Comparison of ENCODE assay signal across 8 cellular contexts in genomic region chr5:54867310-54867944, GRCh38.
DNase-seq lines count a peak whose midpoint lies in the region; ATAC-seq and TF ChIP-seq lines count a peak whose summit lies in the region.

No MANE protein-coding gene starts in this region.

- intact Hi-C loops in left colon (cut with DNase I, micrococcal nuclease), result no loop called here

- no peak overlapping the region for H3K4me2 ChIP-seq in SK-N-SH

- H3K27me3 ChIP-seq in SK-N-SH (ENCODE audit: insufficient read depth), result peaks cover 43% of the 10 kb centered on the region; the same call in 1 of the 2 replicates

- peak; percentile 80 for DNase-seq in DMS53 (lab: John Stamatoyannopoulos, UW)
- DNase-seq in Jurkat, Clone E6-1 (ENCODE audit: low read depth, low spot score), result peak; percentile 58
- peak; percentile 61 for DNase-seq in SK-N-SH
- DNase-seq in erythroblast (lab: John Stamatoyannopoulos, UW), result peak; percentile 57 to 68
- DNase-seq in neural crest cell (ENCODE audit: low read depth, low spot score), result no peak
- DNase-seq in activated T-cell treated with anti-CD3 and anti-CD28 coated beads, Interleukin-2, amount 50 U/mL, for 1 hour, result no peak
- DNase-seq in left colon, result no peak

- WGBS in SK-N-SH (ENCODE audit: low lambda C conversion rate), result 13% methylated on average over 7 of the region's 7 CpGs

- H3K9me2 ChIP-seq in SK-N-SH, result no peaks in the 10 kb centered on the region

- no peaks in the 10 kb centered on the region for H3K36me3 ChIP-seq in SK-N-SH (replicated peaks in 1 of 2; ENCODE audit: control insufficient read depth in 1 of 2, insufficient read depth in 2 of 2, low read length in 1 of 2)

- TF ChIP-seq CTCF in SK-N-SH (IDR thresholded peaks at IDR 0.05) (peak; percentile 84), neural crest cell (conservative IDR thresholded peaks at IDR 0.05) (peak; percentile 83)

- peak overlapping the region; percentile 28; the same call in 1 of the 2 replicates for H2AFZ ChIP-seq in SK-N-SH (ENCODE audit: low read depth)

- peak; percentile 66 for TF ChIP-seq RAD21 in SK-N-SH (IDR thresholded peaks at IDR 0.05; ENCODE audit: low read length)

- CTCF ChIA-PET in SK-N-SH (lab: Yijun Ruan, JAX), result interaction anchor here (0.6 to 7.6 kb wide), 46 partner anchors 10 to 451 kb away, joined by 3 to 92 read pairs (median 4); partner anchors contain the start of gene SNX18

- no peaks in the 10 kb centered on the region for H3K79me2 ChIP-seq in SK-N-SH (ENCODE audit: insufficient read depth)

- ATAC-seq in HG03108 (IDR thresholded peaks at IDR 0.05; ENCODE audit: unreplicated experiment), result no peak
- ATAC-seq in left colon, result no peak

- H3K4me1 ChIP-seq in SK-N-SH (ENCODE audit: control insufficient read depth in 1 of 2, insufficient read depth in 2 of 2, low read depth in 1 of 2, low read length in 1 of 2), result no peaks in the 10 kb centered on the region; a peak in 1 of 4 replicates

- H3K27ac Mint-ChIP-seq in neural crest cell (ENCODE audit: unreplicated experiment), result no peak overlapping the region

- TF ChIP-seq POLR2A in erythroblast (IDR thresholded peaks at IDR 0.05; ENCODE audit: low read length), result no peak

- H3K27me3 Mint-ChIP-seq in neural crest cell (ENCODE audit: low read depth), result peaks cover 11% of the 10 kb centered on the region

- no peak overlapping the region for H3K4me3 Mint-ChIP-seq in neural crest cell

- no peak for TF ChIP-seq EP300 in SK-N-SH (IDR thresholded peaks at IDR 0.05; ENCODE audit: borderline replicate concordance in 1 of 2, low read depth in 1 of 2, low read length in 1 of 2)

- no peak overlapping the region for H3K4me3 ChIP-seq in Jurkat, Clone E6-1 (ENCODE audit: low read length)
- H3K4me3 ChIP-seq in SK-N-SH (ENCODE audit: low read depth in 2 of 2, low read length in 1 of 2), result peak overlapping the region; percentile 10 to 44; a peak in 1 of 4 replicates

- H3K36me3 Mint-ChIP-seq in neural crest cell (ENCODE audit: low read depth), result no peaks in the 10 kb centered on the region

- no peaks in the 10 kb centered on the region for H3K9me3 ChIP-seq in SK-N-SH

- H3K27ac ChIP-seq in SK-N-SH (ENCODE audit: low read depth in 2 of 2, low read length in 1 of 2), result no peak overlapping the region

- H3K4me1 Mint-ChIP-seq in neural crest cell, result no peaks in the 10 kb centered on the region

- H3F3A ChIP-seq in SK-N-SH (replicated peaks; ENCODE audit: insufficient read depth), result no peaks in the 10 kb centered on the region

- no peak overlapping the region for H3K9ac ChIP-seq in SK-N-SH

- POLR2A ChIA-PET in SK-N-SH (lab: Yijun Ruan, JAX), result interaction anchor here (0.7 kb wide), 1 partner anchor 350 kb away, joined by 4 read pairs; the partner anchor contains the start of gene SNX18

- no peaks in the 10 kb centered on the region for H4K20me1 ChIP-seq in SK-N-SH (ENCODE audit: insufficient read depth)

- H3K9me3 Mint-ChIP-seq in neural crest cell, result no peaks in the 10 kb centered on the region

TF ChIP-seq in SK-N-SH, 30 proteins besides CTCF, POLR2A, EP300 and RAD21:
- TF ChIP-seq NFIC (IDR thresholded peaks at IDR 0.05; ENCODE audit: borderline replicate concordance), result no peak
- TF ChIP-seq CHD2 (IDR thresholded peaks at IDR 0.05; ENCODE audit: low read length, partially characterized antibody), result no peak
- no peak for TF ChIP-seq TCF12 (IDR thresholded peaks at IDR 0.05)
- TF ChIP-seq RXRA (IDR thresholded peaks at IDR 0.05; ENCODE audit: borderline replicate concordance, low read depth), result no peak
- TF ChIP-seq SMC3 (IDR thresholded peaks at IDR 0.05; ENCODE audit: low read depth, low read length), result peak; percentile 42; the same call in 1 of the 2 replicates
- no peak for TF ChIP-seq GATA2 (CRISPR knock-in tag; IDR thresholded peaks at IDR 0.05)

Comparison
In these comparisons a context has a peak if more than half of its experiments do, and no peak if none do; other contexts are left out.
1. DNase-seq: peak in DMS53 (single experiment), Jurkat, Clone E6-1 (single experiment), SK-N-SH (single experiment) and erythroblast (2 of 2); none in neural crest cell (single experiment), activated T-cell treated with anti-CD3 and anti-CD28 coated beads, Interleukin-2, amount 50 U/mL, for 1 hour (single experiment) and left colon (0 of 2).